Comparison of ENCODE assay signal across 24 cellular contexts in the genomic region with DNA sequence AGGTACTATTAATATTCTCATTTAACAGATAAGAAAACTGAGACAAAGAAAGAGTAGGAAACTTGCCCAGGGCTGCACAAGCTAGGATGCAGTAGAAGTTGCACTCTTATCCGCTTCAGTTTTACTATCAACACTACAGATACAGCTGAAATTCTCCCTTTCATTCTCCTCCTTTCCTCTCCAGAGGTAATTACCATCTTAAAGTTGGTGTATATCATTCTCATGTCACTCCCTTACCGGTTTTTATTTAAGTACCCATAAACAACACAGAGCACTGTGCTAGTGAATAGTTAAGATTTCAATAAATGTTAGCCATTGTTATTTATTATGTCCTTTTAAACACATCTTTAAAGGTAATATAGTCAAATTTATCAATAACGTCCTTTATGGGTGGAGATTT. TPM values are rescaled to one million over a fixed set of nuclear protein-coding genes. Genes with fewer than 3 reads are reported as not detected.
DNase-seq lines count a peak whose midpoint lies in the region; ATAC-seq and TF ChIP-seq lines count a peak whose summit lies in the region.
"Had no signal": no experiment of that assay in that cellular context is flagged by ENCODE, and none has a peak within 500 bp of the region (broad histone marks: within the 10 kb centered on the region; RNA-seq: fewer than 3 reads in every experiment).

No MANE protein-coding gene starts in this region.

- H3K9me3 Mint-ChIP-seq in activated T-helper 17 cell treated with anti-CD3 and anti-CD28 coated beads, Interleukin-2, amount 50 U/mL, for 72 hours: no peaks in the 10 kb centered on the region
- peaks cover 4% of the 10 kb centered on the region for H3K9me3 Mint-ChIP-seq in nephron progenitor cell
- H3K9me3 Mint-ChIP-seq: CD4-positive, alpha-beta memory T cell; GM23338 had no signal

- H3K9ac ChIP-seq in DND-41 (ENCODE audit: low read depth, low read length): no peak overlapping the region
- H3K9ac ChIP-seq: KMS-11, SK-N-SH had no signal

- H3K36me3 ChIP-seq in DND-41 (ENCODE audit: insufficient read depth, low read length) (peaks cover 44% of the 10 kb centered on the region), transverse colon (no peaks in the 10 kb centered on the region)

- H3K9me3 ChIP-seq in DND-41 (ENCODE audit: insufficient read depth, low read length, severe bottlenecking): no peaks in the 10 kb centered on the region
- H3K9me3 ChIP-seq in transverse colon: no peaks in the 10 kb centered on the region
- H3K9me3 ChIP-seq: BLaER1 treated with 17β-estradiol and CSF1 and Interleukin-3, amounts not matched to agents 10 nM and 100 nM; HAP-1; SK-N-SH had no signal

- H2AFZ ChIP-seq in DND-41 (ENCODE audit: low read depth, low read length): no peak overlapping the region
- H2AFZ ChIP-seq: GM23338 had no signal

- no peak for ATAC-seq in DND-41 (ENCODE audit: insufficient read depth, low read depth)
- no peak for ATAC-seq in activated T-helper 17 cell treated with anti-CD3 and anti-CD28 coated beads, Interleukin-2, amount 50 U/mL, for 72 hours (replicated peaks)
- ATAC-seq: GM23338 had no signal

- H3K27ac Mint-ChIP-seq in activated T-helper 17 cell treated with anti-CD3 and anti-CD28 coated beads, Interleukin-2, amount 50 U/mL, for 72 hours: peak overlapping the region; percentile 56
- H3K27ac Mint-ChIP-seq in nephron progenitor cell: peak overlapping the region; percentile 47
- H3K27ac Mint-ChIP-seq: GM23338 had no signal

- POLR2A ChIA-PET in HEK293T (lab: Yijun Ruan, JAX): no interaction called here

- no peak for TF ChIP-seq EP300 in transverse colon (IDR thresholded peaks at IDR 0.05; ENCODE audit: low read depth)

- TF ChIP-seq CTCF in DND-41 (IDR thresholded peaks at IDR 0.05; ENCODE audit: borderline replicate concordance, extremely low read depth, low read length, poor library complexity, severe bottlenecking) (no peak), nephron progenitor cell (IDR thresholded peaks at IDR 0.05) (no peak), dorsolateral prefrontal cortex (IDR thresholded peaks at IDR 0.05 in 54 of 56, conservative IDR thresholded peaks at IDR 0.05 in 2 of 56; ENCODE audit: low read depth in 1 of 56, partially characterized antibody in 56 of 56) (no peak), transverse colon (IDR thresholded peaks at IDR 0.05) (no peak)

- WGBS in transverse colon (ENCODE audit: low coverage in 1 of 2), 2 donors: 69 to 73% methylated on average over 3 of the region's 3 CpGs

- H3K27ac ChIP-seq in DND-41 (ENCODE audit: low read length): no peak overlapping the region
- H3K27ac ChIP-seq in dorsolateral prefrontal cortex: peak overlapping the region in 1 of 59 donors; percentile 20
- no peak overlapping the region for H3K27ac ChIP-seq in transverse colon
- H3K27ac ChIP-seq: KMS-11, RWPE1 had no signal

- H3K79me2 ChIP-seq in DND-41 (ENCODE audit: insufficient read depth, low read length): peaks cover 46% of the 10 kb centered on the region

- TF ChIP-seq POLR2A in transverse colon (IDR thresholded peaks at IDR 0.05): no peak

- H3K4me1 ChIP-seq in DND-41 (ENCODE audit: insufficient read depth, low read length) (peaks cover 49% of the 10 kb centered on the region), transverse colon (peaks cover 26 to 87% (median 53%) of the 10 kb centered on the region in 4 donors)

- no peaks in the 10 kb centered on the region for H4K20me1 ChIP-seq in DND-41 (ENCODE audit: insufficient read depth, low read length)

- peaks cover 22% of the 10 kb centered on the region for H3K4me1 Mint-ChIP-seq in activated T-helper 17 cell treated with anti-CD3 and anti-CD28 coated beads, Interleukin-2, amount 50 U/mL, for 72 hours
- H3K4me1 Mint-ChIP-seq in nephron progenitor cell: peaks cover 51% of the 10 kb centered on the region

- no peaks in the 10 kb centered on the region for H3K27me3 Mint-ChIP-seq in activated T-helper 17 cell treated with anti-CD3 and anti-CD28 coated beads, Interleukin-2, amount 50 U/mL, for 72 hours
- H3K27me3 Mint-ChIP-seq in nephron progenitor cell (ENCODE audit: low read depth, poor library complexity): no peaks in the 10 kb centered on the region
- H3K27me3 Mint-ChIP-seq: CD4-positive, alpha-beta memory T cell had no signal

- CTCF ChIA-PET in HEK293T (lab: Yijun Ruan, JAX): no interaction called here

- H3K4me3 Mint-ChIP-seq in activated T-helper 17 cell treated with anti-CD3 and anti-CD28 coated beads, Interleukin-2, amount 50 U/mL, for 72 hours: peak overlapping the region; percentile 31
- peak overlapping the region; percentile 16 for H3K4me3 Mint-ChIP-seq in nephron progenitor cell
- H3K4me3 Mint-ChIP-seq: GM23338 had no signal

- DNase-seq in DND-41: no peak
- DNase-seq in HEK293T (ENCODE audit: extremely low spot score): no peak
- no peak for DNase-seq in nephron progenitor cell
- no peak for DNase-seq in dorsolateral prefrontal cortex
- no peak for DNase-seq in T-helper 9 cell
- no peak for DNase-seq in 8988T
- no peak for DNase-seq in transverse colon
- DNase-seq: CD4-positive, alpha-beta memory T cell; DMS153; IMR-90; MV-4-11; NCI-H1105 treated with DMSO at 0.1 percent for 48 hours; NCI-H1694 treated with DMSO at 0.1 percent for 48 hours; NCI-H2081 treated with DMSO at 0.1 percent for 48 hours; NCI-H446 treated with DMSO at 0.1 percent for 48 hours; NCI-H526 treated with DMSO at 0.1 percent for 48 hours; SIG-M5; SK-N-SH had no signal

- no peak overlapping the region for H3K4me3 ChIP-seq in DND-41 (ENCODE audit: low read depth in 1 of 2, low read length in 2 of 2)
- H3K4me3 ChIP-seq in dorsolateral prefrontal cortex: peak overlapping the region in 9 of 59 donors; percentile 1 to 30 (median 6)
- no peak overlapping the region for H3K4me3 ChIP-seq in transverse colon
- H3K4me3 ChIP-seq: GM23338, HAP-1 had no signal

- H3K36me3 Mint-ChIP-seq in activated T-helper 17 cell treated with anti-CD3 and anti-CD28 coated beads, Interleukin-2, amount 50 U/mL, for 72 hours (ENCODE audit: low read depth): peaks cover 37% of the 10 kb centered on the region
- H3K36me3 Mint-ChIP-seq in nephron progenitor cell (ENCODE audit: low read depth): peaks cover 41% of the 10 kb centered on the region

- in situ Hi-C loops in transverse colon (cut with MboI; ENCODE audit: low pct_ligation_motif_present in 1 of 4, low pct_unique_long_range_greater_than_20kb in 1 of 4, low sequenced_read_pairs in 3 of 4): loop anchor here in 2 of 4 donors (25.0 kb wide), 1 partner anchor 431 kb away; no protein-coding TSS in a partner anchor

- intact Hi-C loops in dorsolateral prefrontal cortex (cut with DNase I) (no loop called here), transverse colon (cut with DNase I; ENCODE audit: low total_unique reads) (no loop called here)

- H3K4me2 ChIP-seq in DND-41 (ENCODE audit: insufficient read depth, low read length): peak overlapping the region; percentile 32; the same call in 1 of the 2 replicates
- H3K4me2 ChIP-seq: GM23338, KMS-11, SK-N-SH had no signal

- H3K27me3 ChIP-seq in DND-41 (ENCODE audit: insufficient read depth, low read length, poor library complexity) (no peaks in the 10 kb centered on the region), dorsolateral prefrontal cortex (no peaks in the 10 kb centered on the region), transverse colon (no peaks in the 10 kb centered on the region)
- H3K27me3 ChIP-seq: BLaER1 treated with 17β-estradiol and CSF1 and Interleukin-3, amounts not matched to agents 10 nM and 100 nM had no signal

TF ChIP-seq in HEK293T, 16 proteins besides CTCF, POLR2A, EP300 and RAD21:
- TF ChIP-seq, protein P1, sequence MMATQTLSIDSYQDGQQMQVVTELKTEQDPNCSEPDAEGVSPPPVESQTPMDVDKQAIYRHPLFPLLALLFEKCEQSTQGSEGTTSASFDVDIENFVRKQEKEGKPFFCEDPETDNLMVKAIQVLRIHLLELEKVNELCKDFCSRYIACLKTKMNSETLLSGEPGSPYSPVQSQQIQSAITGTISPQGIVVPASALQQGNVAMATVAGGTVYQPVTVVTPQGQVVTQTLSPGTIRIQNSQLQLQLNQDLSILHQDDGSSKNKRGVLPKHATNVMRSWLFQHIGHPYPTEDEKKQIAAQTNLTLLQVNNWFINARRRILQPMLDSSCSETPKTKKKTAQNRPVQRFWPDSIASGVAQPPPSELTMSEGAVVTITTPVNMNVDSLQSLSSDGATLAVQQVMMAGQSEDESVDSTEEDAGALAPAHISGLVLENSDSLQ (IDR thresholded peaks at IDR 0.05): peak; percentile 73
- TF ChIP-seq ELF4 (IDR thresholded peaks at IDR 0.05): no peak
- TF ChIP-seq HDGF (IDR thresholded peaks at IDR 0.05; ENCODE audit: borderline replicate concordance): no peak
- TF ChIP-seq NFRKB (IDR thresholded peaks at IDR 0.05): no peak
- no peak for TF ChIP-seq ZNF384 (IDR thresholded peaks at IDR 0.05)
- TF ChIP-seq SP1 (IDR thresholded peaks at IDR 0.05): no peak
- no peak for TF ChIP-seq FOXM1 (IDR thresholded peaks at IDR 0.05; ENCODE audit: borderline replicate concordance)

RNA-seq across cellular contexts. Expression of a gene that starts 3.5 kb away (rescaled TPM):
- total RNA-seq in activated T-helper 17 cell treated with anti-CD3 and anti-CD28 coated beads, Interleukin-2, amount 50 U/mL, for 72 hours: 10 to 100 TPM; 24.2 to 36.9 TPM
- total RNA-seq in dorsolateral prefrontal cortex (100 to 1,000 TPM in 1 of 120 experiments, 10 to 100 TPM in 119; 35.8 to 104 (median 76.3) TPM), transverse colon (100 to 1,000 TPM in 2 of 4 donors, 10 to 100 TPM in 2; 47.5 to 120 (median 96.8) TPM)

RNA-seq across cellular contexts. Expression of a gene that starts 5.3 kb away (rescaled TPM):
- 10 to 100 TPM; 28.1 to 46.5 TPM for total RNA-seq in activated T-helper 17 cell treated with anti-CD3 and anti-CD28 coated beads, Interleukin-2, amount 50 U/mL, for 72 hours
- 100 to 1,000 TPM in 50 of 120 experiments, 10 to 100 TPM in 70; 47.2 to 216 (median 93.1) TPM for total RNA-seq in dorsolateral prefrontal cortex
- total RNA-seq in transverse colon: 10 to 100 TPM in 3 of 4 donors, 1 to 10 TPM in 1; 7.1 to 43.4 (median 14.2) TPM

RNA-seq across cellular contexts. Expression of a gene that starts 37.1 kb away (rescaled TPM):
- total RNA-seq in activated T-helper 17 cell treated with anti-CD3 and anti-CD28 coated beads, Interleukin-2, amount 50 U/mL, for 72 hours: 10 to 100 TPM; 38.2 to 40.8 TPM
- 100 to 1,000 TPM in 51 of 120 experiments, 10 to 100 TPM in 69; 61.8 to 152 (median 97.7) TPM for total RNA-seq in dorsolateral prefrontal cortex
- 10 to 100 TPM; 40.0 to 89.8 (median 51.5) TPM for total RNA-seq in transverse colon
